10 cellular contexts compared by ENCODE assay signal in genomic region chr12:119182701-119183493, GRCh38. TPM values are rescaled to one million over a fixed set of nuclear protein-coding genes. Genes with fewer than 3 reads are reported as not detected.
DNase-seq lines count a peak whose midpoint lies in the region; ATAC-seq, FAIRE-seq and TF ChIP-seq lines count a peak whose summit lies in the region.
"Had no signal": no experiment of that assay in that cellular context is flagged by ENCODE, and none has a peak within 500 bp of the region (broad histone marks: within the 10 kb centered on the region; RNA-seq: fewer than 3 reads in every experiment).

No MANE protein-coding gene starts in this region.

- TF ChIP-seq EP300 in upper lobe of left lung (IDR thresholded peaks at IDR 0.05): peak in 1 of 4 donors; percentile 8

- ATAC-seq in upper lobe of left lung (ENCODE audit: low FRiP score in 2 of 2) (no peak), HG03025 (IDR thresholded peaks at IDR 0.05; ENCODE audit: low FRiP score, unreplicated experiment) (no peak)

- H3K79me2 ChIP-seq in astrocyte (ENCODE audit: insufficient read depth, low read length): peaks cover 38% of the 10 kb centered on the region

- H3K4me3 ChIP-seq in astrocyte (ENCODE audit: insufficient read depth, low read depth, low read length): no peak overlapping the region
- peak overlapping the region; percentile 30 to 99 for H3K4me3 ChIP-seq in muscle layer of colon (ENCODE audit: low read depth in 1 of 2, low read length in 2 of 2)
- H3K4me3 ChIP-seq in upper lobe of left lung: peak overlapping the region in 3 of 4 donors; percentile 55 to 67 (median 65)
- no peak overlapping the region for H3K4me3 ChIP-seq in H7 (ENCODE audit: insufficient read depth, low read depth, low read length)

- no peaks in the 10 kb centered on the region for H3K9me3 Mint-ChIP-seq in astrocyte (ENCODE audit: unreplicated experiment)
- H3K9me3 Mint-ChIP-seq: activated CD4-positive, alpha-beta T cell treated with anti-CD3 and anti-CD28 coated beads, Interleukin-2, amount 10 ng/mL, durations not matched to agents 24 days and 14 days; activated naive CD4-positive, alpha-beta T cell treated with anti-CD3 and anti-CD28 coated beads, Interleukin-2, amount 50 U/mL, for 24 hours had no signal

- no peak for TF ChIP-seq POLR2A in upper lobe of left lung (IDR thresholded peaks at IDR 0.05)

- peaks cover 17% of the 10 kb centered on the region for H3K36me3 Mint-ChIP-seq in astrocyte (ENCODE audit: low read depth, unreplicated experiment)
- H3K36me3 Mint-ChIP-seq: activated naive CD4-positive, alpha-beta T cell treated with anti-CD3 and anti-CD28 coated beads, Interleukin-2, amount 50 U/mL, for 24 hours had no signal

- no peaks in the 10 kb centered on the region for H3K27me3 Mint-ChIP-seq in astrocyte (ENCODE audit: low read depth, unreplicated experiment)
- H3K27me3 Mint-ChIP-seq: activated CD4-positive, alpha-beta T cell treated with anti-CD3 and anti-CD28 coated beads, Interleukin-2, amount 10 ng/mL, durations not matched to agents 24 days and 14 days had no signal

- H2AFZ ChIP-seq in astrocyte (ENCODE audit: low read depth, low read length): no peak overlapping the region

- H4K20me1 ChIP-seq in astrocyte (ENCODE audit: insufficient read depth, low read length): peaks cover 15% of the 10 kb centered on the region

- TF ChIP-seq CTCF in astrocyte (IDR thresholded peaks at IDR 0.05; ENCODE audit: insufficient read depth, low read depth, low read length): no peak
- no peak for TF ChIP-seq CTCF in upper lobe of left lung (IDR thresholded peaks at IDR 0.05)

- no peak overlapping the region for H3K9ac ChIP-seq in astrocyte (ENCODE audit: low read length)
- H3K9ac ChIP-seq in muscle layer of colon (ENCODE audit: low read length): peak overlapping the region; percentile 41

- H3K27ac ChIP-seq in astrocyte (ENCODE audit: low read depth, low read length) (no peak overlapping the region), muscle layer of colon (ENCODE audit: low read depth, low read length) (peak overlapping the region; percentile 77), upper lobe of left lung (peak overlapping the region; percentile 67 to 96 (median 83))

- H3K4me1 Mint-ChIP-seq in astrocyte (ENCODE audit: low read depth, unreplicated experiment): peaks cover 34% of the 10 kb centered on the region
- H3K4me1 Mint-ChIP-seq: activated CD4-positive, alpha-beta T cell treated with anti-CD3 and anti-CD28 coated beads, Interleukin-2, amount 10 ng/mL, durations not matched to agents 24 days and 14 days; activated naive CD4-positive, alpha-beta T cell treated with anti-CD3 and anti-CD28 coated beads, Interleukin-2, amount 50 U/mL, for 24 hours had no signal

- H3K4me1 ChIP-seq in astrocyte (ENCODE audit: insufficient read depth, low read length): peaks cover 42% of the 10 kb centered on the region
- peaks cover 42% of the 10 kb centered on the region for H3K4me1 ChIP-seq in muscle layer of colon (ENCODE audit: insufficient read depth, low read length)
- H3K4me1 ChIP-seq in upper lobe of left lung: peaks cover 43 to 59% (median 49%) of the 10 kb centered on the region in 4 donors

- peak overlapping the region; percentile 58 for H3K27ac Mint-ChIP-seq in astrocyte (ENCODE audit: unreplicated experiment)
- H3K27ac Mint-ChIP-seq: activated CD4-positive, alpha-beta T cell treated with anti-CD3 and anti-CD28 coated beads, Interleukin-2, amount 10 ng/mL, durations not matched to agents 24 days and 14 days; activated naive CD4-positive, alpha-beta T cell treated with anti-CD3 and anti-CD28 coated beads, Interleukin-2, amount 50 U/mL, for 24 hours had no signal

- peak overlapping the region; percentile 51 for H3K4me3 Mint-ChIP-seq in astrocyte (ENCODE audit: unreplicated experiment)
- H3K4me3 Mint-ChIP-seq: activated CD4-positive, alpha-beta T cell treated with anti-CD3 and anti-CD28 coated beads, Interleukin-2, amount 10 ng/mL, durations not matched to agents 24 days and 14 days; activated naive CD4-positive, alpha-beta T cell treated with anti-CD3 and anti-CD28 coated beads, Interleukin-2, amount 50 U/mL, for 24 hours had no signal

- H3K27me3 ChIP-seq in astrocyte (ENCODE audit: insufficient read depth, low read length) (no peaks in the 10 kb centered on the region), muscle layer of colon (ENCODE audit: control insufficient read depth in 1 of 2, insufficient read depth in 2 of 2, low read length in 2 of 2) (no peaks in the 10 kb centered on the region), upper lobe of left lung (no peaks in the 10 kb centered on the region), H7 (ENCODE audit: control insufficient read depth, insufficient read depth, low read length) (no peaks in the 10 kb centered on the region)

- DNase-seq in astrocyte (ENCODE audit: low read depth) (peak; percentile 64), glomerular visceral epithelial cell (ENCODE audit: extremely low spot score) (peak; percentile 82), upper lobe of left lung (peak in 1 of 2 donors; percentile 31), H7 (no peak), NCI-H524 treated with DMSO at 0.1 percent for 48 hours (lab: John Stamatoyannopoulos, UW) (no peak)
- no peak for DNase-seq in effector CD4-positive, alpha-beta T cell
- DNase-seq: activated CD4-positive, alpha-beta T cell treated with anti-CD3 and anti-CD28 coated beads, Interleukin-2, amount 10 ng/mL, durations not matched to agents 24 days and 14 days had no signal

- H3K36me3 ChIP-seq in astrocyte (ENCODE audit: insufficient read depth, low read length): no peaks in the 10 kb centered on the region
- peaks cover 24% of the 10 kb centered on the region for H3K36me3 ChIP-seq in muscle layer of colon (ENCODE audit: insufficient read depth, low read length)
- H3K36me3 ChIP-seq in upper lobe of left lung: peaks cover 0 to 15% (median 5%) of the 10 kb centered on the region in 4 donors
- no peaks in the 10 kb centered on the region for H3K36me3 ChIP-seq in H7 (replicated peaks; ENCODE audit: control insufficient read depth, insufficient read depth, low read length)

- 52 to 53% methylated on average over 5 of the region's 5 CpGs for WGBS in upper lobe of left lung, 2 donors

- H3K9me3 ChIP-seq in astrocyte (ENCODE audit: insufficient read depth, low read depth, low read length): no peaks in the 10 kb centered on the region
- H3K9me3 ChIP-seq in muscle layer of colon (ENCODE audit: low read length): no peaks in the 10 kb centered on the region
- H3K9me3 ChIP-seq in upper lobe of left lung: no peaks in the 10 kb centered on the region

- FAIRE-seq in astrocyte (lab: Jason Lieb, UNC): no peak

- peak overlapping the region; percentile 4 for H3K4me2 ChIP-seq in astrocyte (ENCODE audit: low read length)

RNA-seq across cellular contexts. Expression of gene HSPB8, which starts 4.2 kb away (rescaled TPM):
- total RNA-seq in astrocyte (53.7 and 54.6 TPM in 2 replicates), upper lobe of left lung (10 to 100 TPM; 15.7 to 59.9 (median 39.8) TPM)
- 10.7 and 15.8 TPM in 2 replicates for total RNA-seq in H7 (2014; rRNA removed; shearing (Covaris generic))
- total RNA-seq: activated CD4-positive, alpha-beta T cell treated with anti-CD3 and anti-CD28 coated beads, Interleukin-2, amount 10 ng/mL, durations not matched to agents 24 days and 14 days had no signal

Comparison
In these comparisons a context has a peak if more than half of its experiments do, and no peak if none do; other contexts are left out.
1. DNase-seq: peak in astrocyte (single experiment) and glomerular visceral epithelial cell (single experiment); none in H7 (single experiment), NCI-H524 treated with DMSO at 0.1 percent for 48 hours (single experiment) and effector CD4-positive, alpha-beta T cell (single experiment).
2. H3K4me3 ChIP-seq: peak in muscle layer of colon (2 of 2) and upper lobe of left lung (3 of 4); none in astrocyte (single experiment) and H7 (single experiment).